Comparison of ENCODE assay signal across 10 cellular contexts in the genomic region with DNA sequence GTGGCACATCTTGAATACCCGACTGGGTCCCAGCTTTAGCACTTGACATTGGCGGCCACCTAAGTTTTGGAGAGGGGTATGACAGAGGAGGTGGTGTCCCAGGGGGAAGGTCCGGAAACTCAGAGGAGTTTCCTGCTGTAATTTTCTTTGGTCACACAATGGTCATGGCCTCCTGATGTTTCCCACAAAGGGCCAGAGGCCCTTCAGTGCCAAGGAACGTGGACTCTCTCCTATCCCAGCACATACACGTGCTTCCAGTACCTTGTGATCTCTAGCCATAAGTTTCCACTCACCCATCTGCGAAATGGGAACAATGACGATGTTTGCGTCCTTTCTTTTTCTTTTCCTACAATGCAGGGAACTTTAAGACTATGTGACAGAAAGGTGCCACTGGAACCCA. TPM values are rescaled to one million over a fixed set of nuclear protein-coding genes. Genes with fewer than 3 reads are reported as not detected.
A peak's percentile ranks its signal among the peaks of the same experiment; 100 is the strongest.
DNase-seq lines count a peak whose midpoint lies in the region; ATAC-seq and TF ChIP-seq lines count a peak whose summit lies in the region.
"Had no signal": no experiment of that assay in that cellular context is flagged by ENCODE, and none has a peak within 500 bp of the region (broad histone marks: within the 10 kb centered on the region; RNA-seq: fewer than 3 reads in every experiment).

No MANE protein-coding gene starts in this region.

- no peaks in the 10 kb centered on the region for H3K9me3 ChIP-seq in aorta (ENCODE audit: control insufficient read depth, low read length)
- H3K9me3 ChIP-seq: ovary had no signal

- no peak for DNase-seq in HFFc6
- no peak for DNase-seq in activated CD8-positive, alpha-beta T cell treated with anti-CD3 and anti-CD28 coated beads, Interleukin-2, amount 10 ng/mL, durations not matched to agents 7 days and 5 days
- no peak for DNase-seq in immature natural killer cell
- DNase-seq in stimulated activated effector memory CD8-positive, alpha-beta T cell treated with anti-CD3 and anti-CD28 coated beads, Interleukin-12 subunit alpha, Interleukin-12 subunit beta, amount 100 ng/mL, for 72 hours (ENCODE audit: low spot score in 2 of 2) = no peak
- no peak for DNase-seq in aorta
- DNase-seq in amygdala (lab: John Stamatoyannopoulos, UW) = no peak
- DNase-seq: NCI-H2029, SHP77 treated with DMSO at 0.1 percent for 48 hours had no signal

- peak overlapping the region; percentile 88 for H3K4me3 Mint-ChIP-seq in HFFc6
- H3K4me3 Mint-ChIP-seq in activated CD8-positive, alpha-beta T cell treated with anti-CD3 and anti-CD28 coated beads, Interleukin-2, amount 10 ng/mL, durations not matched to agents 7 days and 5 days = no peak overlapping the region
- H3K4me3 Mint-ChIP-seq in immature natural killer cell = peak overlapping the region in 1 of 5 donors; percentile 6
- peak overlapping the region; percentile 83 for H3K4me3 Mint-ChIP-seq in stimulated activated effector memory CD8-positive, alpha-beta T cell treated with anti-CD3 and anti-CD28 coated beads, Interleukin-12 subunit alpha, Interleukin-12 subunit beta, amount 100 ng/mL, for 72 hours

- H3K4me1 ChIP-seq in aorta (ENCODE audit: control insufficient read depth in 1 of 2, insufficient read depth in 2 of 2, low read length in 2 of 2) = peaks cover 0 to 2% of the 10 kb centered on the region in 2 donors

- intact Hi-C loops in aorta (cut with DNase I) = no loop called here

- peaks cover 56% of the 10 kb centered on the region for H3K36me3 Mint-ChIP-seq in HFFc6 (ENCODE audit: low read depth)
- peaks cover 80% of the 10 kb centered on the region for H3K36me3 Mint-ChIP-seq in activated CD8-positive, alpha-beta T cell treated with anti-CD3 and anti-CD28 coated beads, Interleukin-2, amount 10 ng/mL, durations not matched to agents 7 days and 5 days (ENCODE audit: low read depth)
- H3K36me3 Mint-ChIP-seq in immature natural killer cell = peaks cover 11 to 29% (median 17%) of the 10 kb centered on the region in 3 donors
- H3K36me3 Mint-ChIP-seq in stimulated activated effector memory CD8-positive, alpha-beta T cell treated with anti-CD3 and anti-CD28 coated beads, Interleukin-12 subunit alpha, Interleukin-12 subunit beta, amount 100 ng/mL, for 72 hours = peaks cover 65% of the 10 kb centered on the region

- TF ChIP-seq CTCF in HFFc6 (IDR thresholded peaks at IDR 0.05) = no peak

- H3K27ac ChIP-seq in aorta (ENCODE audit: low read depth in 1 of 2, low read length in 2 of 2) = no peak overlapping the region

- ATAC-seq in activated CD8-positive, alpha-beta T cell treated with anti-CD3 and anti-CD28 coated beads, Interleukin-2, amount 10 ng/mL, durations not matched to agents 7 days and 5 days = no peak
- no peak for ATAC-seq in stimulated activated effector memory CD8-positive, alpha-beta T cell treated with anti-CD3 and anti-CD28 coated beads, Interleukin-12 subunit alpha, Interleukin-12 subunit beta, amount 100 ng/mL, for 72 hours
- ATAC-seq in HG02642 (IDR thresholded peaks at IDR 0.05; ENCODE audit: poor library complexity, unreplicated experiment) (no peak), aorta (ENCODE audit: low FRiP score) (no peak)

- H3K4me3 ChIP-seq in aorta (ENCODE audit: low read length in 2 of 2) = no peak overlapping the region
- H3K4me3 ChIP-seq: ovary had no signal

- POLR2A ChIA-PET in activated CD8-positive, alpha-beta T cell treated with anti-CD3 and anti-CD28 coated beads, Interleukin-2, amount 10 ng/mL, durations not matched to agents 7 days and 5 days (lab: Charles Lee) = interaction anchor here (0.6 to 1.8 kb wide), 3 partner anchors 9 to 1726 kb away, joined by 3 to 13 read pairs (median 4); no protein-coding TSS in a partner anchor

- WGBS in aorta, 2 donors = 87 to 88% methylated on average over 8 of the region's 8 CpGs

- peaks cover 96% of the 10 kb centered on the region for H3K4me1 Mint-ChIP-seq in HFFc6 (ENCODE audit: low read depth)
- H3K4me1 Mint-ChIP-seq in activated CD8-positive, alpha-beta T cell treated with anti-CD3 and anti-CD28 coated beads, Interleukin-2, amount 10 ng/mL, durations not matched to agents 7 days and 5 days (ENCODE audit: low read depth) = peaks cover 73% of the 10 kb centered on the region
- H3K4me1 Mint-ChIP-seq in immature natural killer cell = peaks cover 75 to 93% of the 10 kb centered on the region in 2 donors
- peaks cover 85% of the 10 kb centered on the region for H3K4me1 Mint-ChIP-seq in stimulated activated effector memory CD8-positive, alpha-beta T cell treated with anti-CD3 and anti-CD28 coated beads, Interleukin-12 subunit alpha, Interleukin-12 subunit beta, amount 100 ng/mL, for 72 hours

- peak overlapping the region; percentile 97 for H3K27ac Mint-ChIP-seq in HFFc6
- peak overlapping the region; percentile 95 for H3K27ac Mint-ChIP-seq in activated CD8-positive, alpha-beta T cell treated with anti-CD3 and anti-CD28 coated beads, Interleukin-2, amount 10 ng/mL, durations not matched to agents 7 days and 5 days
- peak overlapping the region; percentile 92 to 97 (median 97) for H3K27ac Mint-ChIP-seq in immature natural killer cell
- peak overlapping the region; percentile 98 for H3K27ac Mint-ChIP-seq in stimulated activated effector memory CD8-positive, alpha-beta T cell treated with anti-CD3 and anti-CD28 coated beads, Interleukin-12 subunit alpha, Interleukin-12 subunit beta, amount 100 ng/mL, for 72 hours

- no peaks in the 10 kb centered on the region for H3K36me3 ChIP-seq in aorta (ENCODE audit: control insufficient read depth in 1 of 2, insufficient read depth in 2 of 2, low read length in 1 of 2)
- H3K36me3 ChIP-seq: ovary had no signal

- CTCF ChIA-PET in activated CD8-positive, alpha-beta T cell treated with anti-CD3 and anti-CD28 coated beads, Interleukin-2, amount 10 ng/mL, durations not matched to agents 7 days and 5 days (lab: Charles Lee) = interaction anchor here (0.6 to 3.7 kb wide), 3 partner anchors 14 to 932 kb away, joined by 4 to 21 read pairs (median 19); a partner anchor contains a TSS

- H3K27me3 Mint-ChIP-seq in HFFc6 (ENCODE audit: insufficient read depth) = peaks cover 14% of the 10 kb centered on the region
- no peaks in the 10 kb centered on the region for H3K27me3 Mint-ChIP-seq in activated CD8-positive, alpha-beta T cell treated with anti-CD3 and anti-CD28 coated beads, Interleukin-2, amount 10 ng/mL, durations not matched to agents 7 days and 5 days (ENCODE audit: low read depth)
- peaks cover 0 to 3% (median 2%) of the 10 kb centered on the region in 3 donors for H3K27me3 Mint-ChIP-seq in immature natural killer cell (ENCODE audit: low read depth in 3 of 3)

- H3K27me3 ChIP-seq in aorta (ENCODE audit: control insufficient read depth in 1 of 2, insufficient read depth in 2 of 2, low read length in 1 of 2) = no peaks in the 10 kb centered on the region
- H3K27me3 ChIP-seq: ovary had no signal

- H3K9me3 Mint-ChIP-seq in HFFc6 = no peaks in the 10 kb centered on the region
- H3K9me3 Mint-ChIP-seq in activated CD8-positive, alpha-beta T cell treated with anti-CD3 and anti-CD28 coated beads, Interleukin-2, amount 10 ng/mL, durations not matched to agents 7 days and 5 days (ENCODE audit: insufficient read depth) = no peaks in the 10 kb centered on the region
- H3K9me3 Mint-ChIP-seq in immature natural killer cell = no peaks in the 10 kb centered on the region
- no peaks in the 10 kb centered on the region for H3K9me3 Mint-ChIP-seq in stimulated activated effector memory CD8-positive, alpha-beta T cell treated with anti-CD3 and anti-CD28 coated beads, Interleukin-12 subunit alpha, Interleukin-12 subunit beta, amount 100 ng/mL, for 72 hours

RNA-seq across cellular contexts. Expression of a gene that starts 13.2 kb away (rescaled TPM):
- 100 to 1,000 TPM; 380 to 424 (median 413) TPM for total RNA-seq in HFFc6 (2021; fragmentation: NEBNext Ultra II Directional; extraction: Animal tissue kit (Norgen Biotek cat#: 25700))
- total RNA-seq in activated CD8-positive, alpha-beta T cell treated with anti-CD3 and anti-CD28 coated beads, Interleukin-2, amount 10 ng/mL, durations not matched to agents 7 days and 5 days = 100 to 1,000 TPM; 176 to 178 TPM
- 100 to 1,000 TPM; 126 to 232 (median 141) TPM for polyA plus RNA-seq in immature natural killer cell
- 100 to 1,000 TPM; 208 to 213 TPM for total RNA-seq in aorta
- 100 to 1,000 TPM in 1 of 2 donors, 10 to 100 TPM in 1; 99.8 to 190 TPM for polyA plus RNA-seq in aorta
